Comparison of ENCODE assay signal across 9 cellular contexts in the genomic region with DNA sequence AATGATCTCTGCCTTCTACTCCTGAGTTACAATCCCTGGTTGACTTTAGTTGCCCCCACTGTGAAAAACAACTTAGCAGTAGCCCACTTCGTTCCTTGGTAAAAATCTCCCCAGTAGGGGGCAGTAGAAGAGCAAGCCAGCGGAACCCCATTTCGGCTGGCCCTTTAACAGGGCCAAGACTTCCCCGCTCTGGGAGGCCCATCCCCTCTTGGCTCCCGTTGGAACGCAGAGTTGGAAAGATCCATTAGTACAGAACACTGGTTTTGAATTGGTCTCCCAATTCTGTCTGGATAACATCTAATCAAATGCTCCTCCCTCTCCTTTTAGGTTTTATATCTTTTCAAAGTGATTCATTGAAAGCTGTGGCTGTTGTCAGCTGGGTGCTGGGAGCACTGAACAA.
DNase-seq lines count a peak whose midpoint lies in the region; ATAC-seq and TF ChIP-seq lines count a peak whose summit lies in the region.
"Had no signal": no experiment of that assay in that cellular context is flagged by ENCODE, and none has a peak within 500 bp of the region (broad histone marks: within the 10 kb centered on the region; RNA-seq: fewer than 3 reads in every experiment).

No MANE protein-coding gene starts in this region.

- peak overlapping the region; percentile 50 for H3K9ac ChIP-seq in OCI-LY3 (ENCODE audit: low read length)
- H3K9ac ChIP-seq: parathyroid adenoma had no signal

- H3K9me3 ChIP-seq in OCI-LY3 (ENCODE audit: insufficient read depth, low read length) = no peaks in the 10 kb centered on the region

- H3K27me3 ChIP-seq in OCI-LY3 (ENCODE audit: low read depth, low read length) (no peaks in the 10 kb centered on the region), kidney epithelial cell (ENCODE audit: control insufficient read depth, insufficient read depth, low read length) (peaks cover 6% of the 10 kb centered on the region)

- peak overlapping the region; percentile 61 for H3K4me2 ChIP-seq in OCI-LY3 (ENCODE audit: low read length)

- TF ChIP-seq CTCF in GM13977 (IDR thresholded peaks at IDR 0.05; ENCODE audit: extremely low read depth, insufficient read depth, missing control alignments) (peak; percentile 42), OCI-LY3 (IDR thresholded peaks at IDR 0.05; ENCODE audit: low read depth, low read length) (peak; percentile 94), kidney epithelial cell (IDR thresholded peaks at IDR 0.05; ENCODE audit: insufficient read depth, low read length, poor library complexity, severe bottlenecking) (peak; percentile 65)

- H3K27ac ChIP-seq in OCI-LY3 (ENCODE audit: low read length) = no peak overlapping the region
- H3K27ac ChIP-seq: parathyroid adenoma had no signal

- H3K79me2 ChIP-seq in OCI-LY3 (ENCODE audit: low read length) = no peaks in the 10 kb centered on the region
- H3K79me2 ChIP-seq: parathyroid adenoma had no signal

- peak; percentile 9 for DNase-seq in GM13977 (ENCODE audit: low spot score)
- DNase-seq in activated T-helper 9 cell treated with anti-CD3 and anti-CD28 coated beads, Interleukin-2, amount 50 U/mL, for 16 hours (ENCODE audit: low read depth) = peak; percentile 37
- no peak for DNase-seq in kidney epithelial cell (ENCODE audit: low read depth)
- DNase-seq in stimulated activated CD8-positive, alpha-beta memory T cell treated with anti-CD3 and anti-CD28 coated beads, Interleukin-15, amount 100 ng/mL, for 4 hours (ENCODE audit: low read depth in 2 of 2) = peak; percentile 14 to 38
- DNase-seq in ureter (ENCODE audit: low spot score) = no peak

- ATAC-seq in HG03521 (IDR thresholded peaks at IDR 0.05; ENCODE audit: unreplicated experiment) (no peak), HG03354 (IDR thresholded peaks at IDR 0.05; ENCODE audit: poor library complexity, severe bottlenecking, unreplicated experiment) (no peak)

- in situ Hi-C loops in GM13977 (cut with MboI; ENCODE audit: low pct_unique_long_range_greater_than_20kb, low sequenced_read_pairs, unreplicated experiment) = no loop called here

- H3K4me3 ChIP-seq in OCI-LY3 (ENCODE audit: low read length) (peak overlapping the region; percentile 38), kidney epithelial cell (ENCODE audit: low read depth, low read length) (no peak overlapping the region)

- H3K36me3 ChIP-seq in OCI-LY3 (replicated peaks; ENCODE audit: low read depth, low read length) (no peaks in the 10 kb centered on the region), kidney epithelial cell (ENCODE audit: control insufficient read depth, insufficient read depth, low read length) (no peaks in the 10 kb centered on the region)

- H3K4me1 ChIP-seq in OCI-LY3 (ENCODE audit: low read length) = peaks cover 66% of the 10 kb centered on the region
- H3K4me1 ChIP-seq: parathyroid adenoma had no signal

- H2AFZ ChIP-seq in OCI-LY3 (ENCODE audit: low read depth, low read length) = peak overlapping the region; percentile 90
- H2AFZ ChIP-seq: parathyroid adenoma had no signal

- H4K20me1 ChIP-seq in OCI-LY3 (ENCODE audit: insufficient read depth, low read length) = no peaks in the 10 kb centered on the region

Comparison
In these comparisons a context has a peak if more than half of its experiments do, and no peak if none do; other contexts are left out.
1. DNase-seq: peak in GM13977 (single experiment), activated T-helper 9 cell treated with anti-CD3 and anti-CD28 coated beads, Interleukin-2, amount 50 U/mL, for 16 hours (single experiment) and stimulated activated CD8-positive, alpha-beta memory T cell treated with anti-CD3 and anti-CD28 coated beads, Interleukin-15, amount 100 ng/mL, for 4 hours (2 of 2); none in kidney epithelial cell (single experiment) and ureter (single experiment).
2. CTCF ChIP-seq: peak in every context shown above with its lines; median percentile 94 in OCI-LY3; 65 in kidney epithelial cell; 42 in GM13977.